In genomic region chr6:137223370-137224131, GRCh38 we compare ENCODE assay signal across 11 cellular contexts. TPM values are rescaled to one million over a fixed set of nuclear protein-coding genes. Genes with fewer than 3 reads are reported as not detected.
DNase-seq lines count a peak whose midpoint lies in the region; ATAC-seq and TF ChIP-seq lines count a peak whose summit lies in the region.
"Had no signal": no experiment of that assay in that cellular context is flagged by ENCODE, and none has a peak within 500 bp of the region (broad histone marks: within the 10 kb centered on the region; RNA-seq: fewer than 3 reads in every experiment).

No MANE protein-coding gene starts in this region.

- peaks cover 61% of the 10 kb centered on the region for H3K4me1 Mint-ChIP-seq in activated naive CD8-positive, alpha-beta T cell treated with anti-CD3 and anti-CD28 coated beads, Interleukin-2, amount 50 U/mL, for 24 hours
- peaks cover 4% of the 10 kb centered on the region for H3K4me1 Mint-ChIP-seq in glutamatergic neuron (ENCODE audit: low read depth, unreplicated experiment)

- no peak for ATAC-seq in activated naive CD8-positive, alpha-beta T cell treated with anti-CD3 and anti-CD28 coated beads, Interleukin-2, amount 50 U/mL, for 24 hours
- no peak for ATAC-seq in GM19395 (IDR thresholded peaks at IDR 0.05; ENCODE audit: unreplicated experiment)

- H3K36me3 Mint-ChIP-seq in activated naive CD8-positive, alpha-beta T cell treated with anti-CD3 and anti-CD28 coated beads, Interleukin-2, amount 50 U/mL, for 24 hours (ENCODE audit: low read depth) = peaks cover 2% of the 10 kb centered on the region
- H3K36me3 Mint-ChIP-seq in glutamatergic neuron (ENCODE audit: unreplicated experiment) = no peaks in the 10 kb centered on the region

- H3K27me3 Mint-ChIP-seq in activated naive CD8-positive, alpha-beta T cell treated with anti-CD3 and anti-CD28 coated beads, Interleukin-2, amount 50 U/mL, for 24 hours = no peaks in the 10 kb centered on the region
- peaks cover 3% of the 10 kb centered on the region for H3K27me3 Mint-ChIP-seq in glutamatergic neuron (ENCODE audit: unreplicated experiment)

- no peaks in the 10 kb centered on the region for H3K9me3 Mint-ChIP-seq in activated naive CD8-positive, alpha-beta T cell treated with anti-CD3 and anti-CD28 coated beads, Interleukin-2, amount 50 U/mL, for 24 hours
- H3K9me3 Mint-ChIP-seq in glutamatergic neuron (ENCODE audit: unreplicated experiment) = no peaks in the 10 kb centered on the region

- peak overlapping the region; percentile 79 for H3K27ac Mint-ChIP-seq in activated naive CD8-positive, alpha-beta T cell treated with anti-CD3 and anti-CD28 coated beads, Interleukin-2, amount 50 U/mL, for 24 hours
- H3K27ac Mint-ChIP-seq in glutamatergic neuron (ENCODE audit: unreplicated experiment) = no peak overlapping the region

- H3K4me3 Mint-ChIP-seq in activated naive CD8-positive, alpha-beta T cell treated with anti-CD3 and anti-CD28 coated beads, Interleukin-2, amount 50 U/mL, for 24 hours = no peak overlapping the region
- no peak overlapping the region for H3K4me3 Mint-ChIP-seq in glutamatergic neuron (ENCODE audit: unreplicated experiment)

- TF ChIP-seq CTCF in glutamatergic neuron (IDR thresholded peaks at IDR 0.05; ENCODE audit: partially characterized antibody, unreplicated experiment) = no peak

- DNase-seq in stimulated activated CD4-positive, alpha-beta T cell treated with anti-CD3 and anti-CD28 coated beads, Interleukin-1b, Interleukin-23, amount 100 ng/mL, for 48 hours = peak; percentile 14
- no peak for DNase-seq in stimulated activated CD4-positive, alpha-beta T cell treated with anti-CD3 and anti-CD28 coated beads, Interleukin-4, amount 100 ng/mL, for 4 hours
- no peak for DNase-seq in activated naive CD8-positive, alpha-beta T cell treated with anti-CD3 and anti-CD28 coated beads, Interleukin-2, amount 50 U/mL, for 24 hours
- DNase-seq in iris pigment epithelial cell (ENCODE audit: low read depth) (peak; percentile 96), NCI-H1417 (lab: John Stamatoyannopoulos, UW) (no peak), glutamatergic neuron (no peak), activated gamma-delta T cell (lab: John Stamatoyannopoulos, UW) (no peak)
- DNase-seq: effector CD8-positive, alpha-beta T cell; SHP77 treated with DMSO at 0.1 percent for 48 hours had no signal

RNA-seq across cellular contexts. Expression of gene IFNGR1, which starts 4.4 kb away (rescaled TPM):
- total RNA-seq in glutamatergic neuron (ENCODE audit: unreplicated experiment) = 36.4 TPM

RNA-seq across cellular contexts. Expression of gene IL22RA2, which starts 50.1 kb away (rescaled TPM):
- not detected for total RNA-seq in glutamatergic neuron (ENCODE audit: unreplicated experiment)
- total RNA-seq: posterior vena cava had no signal

Comparison
In these comparisons a context has a peak if more than half of its experiments do, and no peak if none do; other contexts are left out.
1. DNase-seq: peak in stimulated activated CD4-positive, alpha-beta T cell treated with anti-CD3 and anti-CD28 coated beads, Interleukin-1b, Interleukin-23, amount 100 ng/mL, for 48 hours (single experiment) and iris pigment epithelial cell (single experiment); none in stimulated activated CD4-positive, alpha-beta T cell treated with anti-CD3 and anti-CD28 coated beads, Interleukin-4, amount 100 ng/mL, for 4 hours (0 of 2), activated naive CD8-positive, alpha-beta T cell treated with anti-CD3 and anti-CD28 coated beads, Interleukin-2, amount 50 U/mL, for 24 hours (single experiment), NCI-H1417 (0 of 3), glutamatergic neuron (single experiment) and activated gamma-delta T cell (single experiment).